ENCODE assay signal across 9 cellular contexts in genomic region chr9:89750117-89750551, GRCh38.
DNase-seq lines count a peak whose midpoint lies in the region; ATAC-seq and TF ChIP-seq lines count a peak whose summit lies in the region.
"Had no signal": no experiment of that assay in that cellular context is flagged by ENCODE, and none has a peak within 500 bp of the region (broad histone marks: within the 10 kb centered on the region; RNA-seq: fewer than 3 reads in every experiment).

No MANE protein-coding gene starts in this region.

- no peaks in the 10 kb centered on the region for H3K27me3 Mint-ChIP-seq in T-helper 1 cell treated with Interleukin-12 subunit alpha and Interleukin-12 subunit beta and Interleukin-4 antibody, amounts not matched to agents 30 μg/mL and 1 μg/mL, for 36 hours (ENCODE audit: low read depth)
- H3K27me3 Mint-ChIP-seq in activated naive CD8-positive, alpha-beta T cell treated with anti-CD3 and anti-CD28 coated beads, Interleukin-2, amount 50 U/mL, for 24 hours = no peaks in the 10 kb centered on the region

- H3K4me3 Mint-ChIP-seq in T-helper 1 cell treated with Interleukin-12 subunit alpha and Interleukin-12 subunit beta and Interleukin-4 antibody, amounts not matched to agents 30 μg/mL and 1 μg/mL, for 36 hours = no peak overlapping the region
- H3K4me3 Mint-ChIP-seq in activated naive CD8-positive, alpha-beta T cell treated with anti-CD3 and anti-CD28 coated beads, Interleukin-2, amount 50 U/mL, for 24 hours = no peak overlapping the region

- H3K79me2 ChIP-seq in GM23248 (ENCODE audit: insufficient read depth) = no peaks in the 10 kb centered on the region

- TF ChIP-seq CTCF in WERI-Rb-1 (IDR thresholded peaks at IDR 0.05; ENCODE audit: low read depth, low read length) = no peak
- no peak for TF ChIP-seq CTCF in upper lobe of left lung (IDR thresholded peaks at IDR 0.05)

- H3K9ac ChIP-seq in GM23248 = no peak overlapping the region

- H3K27ac Mint-ChIP-seq in T-helper 1 cell treated with Interleukin-12 subunit alpha and Interleukin-12 subunit beta and Interleukin-4 antibody, amounts not matched to agents 30 μg/mL and 1 μg/mL, for 36 hours = peak overlapping the region; percentile 36
- no peak overlapping the region for H3K27ac Mint-ChIP-seq in activated naive CD8-positive, alpha-beta T cell treated with anti-CD3 and anti-CD28 coated beads, Interleukin-2, amount 50 U/mL, for 24 hours

- H2AFZ ChIP-seq in GM23248 = no peak overlapping the region

- H3K9me2 ChIP-seq in GM23248 (ENCODE audit: insufficient read depth) = no peaks in the 10 kb centered on the region

- ATAC-seq in left lobe of liver (peak; percentile 79), upper lobe of left lung (ENCODE audit: low FRiP score in 2 of 2) (peak; percentile 19 to 37)
- ATAC-seq in activated naive CD8-positive, alpha-beta T cell treated with anti-CD3 and anti-CD28 coated beads, Interleukin-2, amount 50 U/mL, for 24 hours = no peak

- 40 to 88% methylated on average over 1 to 9 of the region's 9 CpGs for WGBS in upper lobe of left lung, 2 donors
- 3 to 5% methylated on average over 8 to 9 of the region's 9 CpGs for WGBS in GM23248 (ENCODE audit: low coverage in 1 of 2, low lambda C conversion rate in 2 of 2, missing lambda C conversion rate in 2 of 2), 2 experiments

- H3K9me3 ChIP-seq in WERI-Rb-1 (ENCODE audit: severe bottlenecking) (peaks cover 2% of the 10 kb centered on the region), upper lobe of left lung (no peaks in the 10 kb centered on the region), GM23248 (ENCODE audit: low read depth) (no peaks in the 10 kb centered on the region)
- H3K9me3 ChIP-seq: ascending aorta had no signal

- in situ Hi-C loops in GM23248 (cut with MboI) = no loop called here

- DNase-seq in T-helper 1 cell (no peak), WERI-Rb-1 (peak; percentile 76), left lobe of liver (ENCODE audit: low spot score) (no peak), upper lobe of left lung (peak in 1 of 2 donors; percentile 75), GM23248 (no peak), NCI-H748 treated with DMSO at 0.1 percent for 48 hours (lab: John Stamatoyannopoulos, UW) (no peak)
- no peak for DNase-seq in activated naive CD8-positive, alpha-beta T cell treated with anti-CD3 and anti-CD28 coated beads, Interleukin-2, amount 50 U/mL, for 24 hours

- no peak overlapping the region for H3K4me3 ChIP-seq in WERI-Rb-1 (ENCODE audit: low read depth, low read length)
- H3K4me3 ChIP-seq in upper lobe of left lung = no peak overlapping the region
- no peak overlapping the region for H3K4me3 ChIP-seq in GM23248
- H3K4me3 ChIP-seq: ascending aorta had no signal

- peaks cover 53% of the 10 kb centered on the region for H3K4me1 Mint-ChIP-seq in T-helper 1 cell treated with Interleukin-12 subunit alpha and Interleukin-12 subunit beta and Interleukin-4 antibody, amounts not matched to agents 30 μg/mL and 1 μg/mL, for 36 hours (ENCODE audit: low read depth)
- H3K4me1 Mint-ChIP-seq in activated naive CD8-positive, alpha-beta T cell treated with anti-CD3 and anti-CD28 coated beads, Interleukin-2, amount 50 U/mL, for 24 hours = peaks cover 23% of the 10 kb centered on the region

- no peaks in the 10 kb centered on the region for H3K36me3 ChIP-seq in WERI-Rb-1
- no peaks in the 10 kb centered on the region for H3K36me3 ChIP-seq in upper lobe of left lung
- no peaks in the 10 kb centered on the region for H3K36me3 ChIP-seq in GM23248 (ENCODE audit: low read depth)
- H3K36me3 ChIP-seq: ascending aorta had no signal

- no peak for TF ChIP-seq EP300 in upper lobe of left lung (IDR thresholded peaks at IDR 0.05)

- no peaks in the 10 kb centered on the region for H3K27me3 ChIP-seq in WERI-Rb-1 (ENCODE audit: insufficient read depth, low read depth, severe bottlenecking)
- no peaks in the 10 kb centered on the region for H3K27me3 ChIP-seq in upper lobe of left lung
- H3K27me3 ChIP-seq in GM23248 (replicated peaks; ENCODE audit: insufficient read depth) = no peaks in the 10 kb centered on the region
- H3K27me3 ChIP-seq: ascending aorta had no signal

- H3K4me1 ChIP-seq in upper lobe of left lung (peaks cover 9 to 28% (median 15%) of the 10 kb centered on the region in 4 donors), GM23248 (ENCODE audit: insufficient read depth) (no peaks in the 10 kb centered on the region)
- H3K4me1 ChIP-seq: ascending aorta had no signal

- H3K27ac ChIP-seq in WERI-Rb-1 (peak overlapping the region; percentile 77), upper lobe of left lung (peak overlapping the region in 2 of 4 donors; percentile 19 to 28), GM23248 (no peak overlapping the region)
- H3K27ac ChIP-seq: ascending aorta had no signal

- no peaks in the 10 kb centered on the region for H3K9me3 Mint-ChIP-seq in T-helper 1 cell treated with Interleukin-12 subunit alpha and Interleukin-12 subunit beta and Interleukin-4 antibody, amounts not matched to agents 30 μg/mL and 1 μg/mL, for 36 hours
- H3K9me3 Mint-ChIP-seq in activated naive CD8-positive, alpha-beta T cell treated with anti-CD3 and anti-CD28 coated beads, Interleukin-2, amount 50 U/mL, for 24 hours = no peaks in the 10 kb centered on the region

- H3K4me2 ChIP-seq in GM23248 (ENCODE audit: unreplicated experiment) = no peak overlapping the region

- H4K20me1 ChIP-seq in GM23248 (ENCODE audit: insufficient read depth) = no peaks in the 10 kb centered on the region

- H3K36me3 Mint-ChIP-seq in T-helper 1 cell treated with Interleukin-12 subunit alpha and Interleukin-12 subunit beta and Interleukin-4 antibody, amounts not matched to agents 30 μg/mL and 1 μg/mL, for 36 hours (ENCODE audit: low read depth) = peaks cover 12% of the 10 kb centered on the region
- H3K36me3 Mint-ChIP-seq in activated naive CD8-positive, alpha-beta T cell treated with anti-CD3 and anti-CD28 coated beads, Interleukin-2, amount 50 U/mL, for 24 hours (ENCODE audit: low read depth) = no peaks in the 10 kb centered on the region

- H3F3A ChIP-seq in GM23248 (ENCODE audit: insufficient read depth) = no peaks in the 10 kb centered on the region

- no peak for TF ChIP-seq POLR2A in upper lobe of left lung (IDR thresholded peaks at IDR 0.05)
